10 cellular contexts compared by ENCODE assay signal in genomic region chr1:165444897-165445370, GRCh38. TPM values are rescaled to one million over a fixed set of nuclear protein-coding genes. Genes with fewer than 3 reads are reported as not detected.
A peak's percentile ranks its signal among the peaks of the same experiment; 100 is the strongest.
DNase-seq lines count a peak whose midpoint lies in the region; ATAC-seq and TF ChIP-seq lines count a peak whose summit lies in the region.
"Had no signal": no experiment of that assay in that cellular context is flagged by ENCODE, and none has a peak within 500 bp of the region (broad histone marks: within the 10 kb centered on the region; RNA-seq: fewer than 3 reads in every experiment).

Gene RXRG (minus strand): TSS chr1:165445126. CDS start chr1:165444893, 233 bp downstream.

- intact Hi-C loops in breast epithelium (cut with DNase I; ENCODE audit: low total_unique reads), result no loop called here
- intact Hi-C loops in MCF 10A (cut with micrococcal nuclease), result no loop called here

- TF ChIP-seq POLR2A in breast epithelium (IDR thresholded peaks at IDR 0.05), result no peak

- no peak within 1 kb of the TSS for H3K27ac Mint-ChIP-seq in MCF 10A (ENCODE audit: low read depth, unreplicated experiment)

- DNase-seq in breast epithelium (ENCODE audit: low spot score in 2 of 2) (no peak), MCF 10A (ENCODE audit: unreplicated experiment) (no peak), NCI-H128 (lab: John Stamatoyannopoulos, UW; ENCODE audit: unreplicated experiment) (no peak), NCI-H446 (lab: John Stamatoyannopoulos, UW) (no peak)
- peak; percentile 30 to 45 for DNase-seq in activated T-cell treated with anti-CD3 and anti-CD28 coated beads, Interleukin-2, amount 50 U/mL, for 48 hours
- peak; percentile 28 for DNase-seq in stimulated activated CD4-positive, alpha-beta T cell treated with anti-CD3 and anti-CD28 coated beads, Interleukin-4, amount 100 ng/mL, for 1 hour
- DNase-seq: DND-41 had no signal

- no peak within 1 kb of the TSS for H3K9ac ChIP-seq in iPS-15b (ENCODE audit: low read depth, low read length)

- H3K36me3 Mint-ChIP-seq in MCF 10A (ENCODE audit: insufficient read depth, unreplicated experiment), result no peaks in the 10 kb centered on the region

- H3K9me3 ChIP-seq in breast epithelium (no peaks in the 10 kb centered on the region), iPS-15b (ENCODE audit: control insufficient read depth, insufficient read depth, low read length) (no peaks in the 10 kb centered on the region)
- H3K9me3 ChIP-seq: SJSA1 had no signal

- H3K36me3 ChIP-seq in breast epithelium, result no peaks in the 10 kb centered on the region
- H3K36me3 ChIP-seq in iPS-15b (ENCODE audit: control insufficient read depth, insufficient read depth, low read length), result no peaks in the 10 kb centered on the region
- H3K36me3 ChIP-seq: SJSA1 had no signal

- POLR2A ChIA-PET in MCF 10A (lab: Yijun Ruan, JAX), result no interaction called here

- no peak within 1 kb of the TSS for H3K4me3 Mint-ChIP-seq in MCF 10A (ENCODE audit: unreplicated experiment)

- no peak within 1 kb of the TSS for H3K27ac ChIP-seq in breast epithelium
- H3K27ac ChIP-seq: SJSA1 had no signal

- ATAC-seq in GM21515 (IDR thresholded peaks at IDR 0.05; ENCODE audit: unreplicated experiment), result no peak

- TF ChIP-seq CTCF in breast epithelium (IDR thresholded peaks at IDR 0.05) (no peak), MCF 10A (IDR thresholded peaks at IDR 0.05; ENCODE audit: unreplicated experiment) (no peak)

- peaks cover 0 to 30% of the 10 kb centered on the region in 2 donors for H3K27me3 ChIP-seq in breast epithelium
- peaks cover 88% of the 10 kb centered on the region for H3K27me3 ChIP-seq in iPS-15b (ENCODE audit: control insufficient read depth, insufficient read depth, low read length)

- CTCF ChIA-PET in MCF 10A (lab: Yijun Ruan, JAX), result interaction anchor here (0.6 kb wide), 1 partner anchor 150 kb away, joined by 3 read pairs; no protein-coding TSS in a partner anchor

- H3K9me3 Mint-ChIP-seq in MCF 10A (ENCODE audit: unreplicated experiment), result no peaks in the 10 kb centered on the region

- H3K4me1 ChIP-seq in breast epithelium (peaks cover 0 to 8% of the 10 kb centered on the region in 2 donors), iPS-15b (ENCODE audit: control insufficient read depth, insufficient read depth, low read length) (peaks cover 16% of the 10 kb centered on the region)
- H3K4me1 ChIP-seq: SJSA1 had no signal

- H3K4me3 ChIP-seq in breast epithelium (peak within 1 kb of the TSS; percentile 25 to 56 (median 30)), iPS-15b (ENCODE audit: low read depth, low read length) (peak within 1 kb of the TSS; percentile 50)
- H3K4me3 ChIP-seq: SJSA1 had no signal

- no TSS peak for BruUV-seq in MCF 10A (replicated peaks; lab: Mats Ljungman, UMichigan)

- no peaks in the 10 kb centered on the region for H3K4me1 Mint-ChIP-seq in MCF 10A (ENCODE audit: insufficient read depth, unreplicated experiment)

- peaks cover 26% of the 10 kb centered on the region for H3K27me3 Mint-ChIP-seq in MCF 10A (ENCODE audit: insufficient read depth, unreplicated experiment)

RNA-seq across cellular contexts. Expression of gene RXRG, which starts in this region (rescaled TPM):
- total RNA-seq in breast epithelium (under 1 TPM in 1 of 3 donors, not detected in 2; 0.16 TPM), MCF 10A (2022) (not detected in 2 replicates)
- total RNA-seq: SJSA1 had no signal

Comparison
In these comparisons a context has a peak if more than half of its experiments do, and no peak if none do; other contexts are left out.
1. DNase-seq: peak in activated T-cell treated with anti-CD3 and anti-CD28 coated beads, Interleukin-2, amount 50 U/mL, for 48 hours (2 of 2) and stimulated activated CD4-positive, alpha-beta T cell treated with anti-CD3 and anti-CD28 coated beads, Interleukin-4, amount 100 ng/mL, for 1 hour (single experiment); none in breast epithelium (0 of 2), MCF 10A (single experiment), NCI-H128 (single experiment) and NCI-H446 (0 of 2).